Comparison of ENCODE assay signal across 11 cellular contexts in the genomic region with DNA sequence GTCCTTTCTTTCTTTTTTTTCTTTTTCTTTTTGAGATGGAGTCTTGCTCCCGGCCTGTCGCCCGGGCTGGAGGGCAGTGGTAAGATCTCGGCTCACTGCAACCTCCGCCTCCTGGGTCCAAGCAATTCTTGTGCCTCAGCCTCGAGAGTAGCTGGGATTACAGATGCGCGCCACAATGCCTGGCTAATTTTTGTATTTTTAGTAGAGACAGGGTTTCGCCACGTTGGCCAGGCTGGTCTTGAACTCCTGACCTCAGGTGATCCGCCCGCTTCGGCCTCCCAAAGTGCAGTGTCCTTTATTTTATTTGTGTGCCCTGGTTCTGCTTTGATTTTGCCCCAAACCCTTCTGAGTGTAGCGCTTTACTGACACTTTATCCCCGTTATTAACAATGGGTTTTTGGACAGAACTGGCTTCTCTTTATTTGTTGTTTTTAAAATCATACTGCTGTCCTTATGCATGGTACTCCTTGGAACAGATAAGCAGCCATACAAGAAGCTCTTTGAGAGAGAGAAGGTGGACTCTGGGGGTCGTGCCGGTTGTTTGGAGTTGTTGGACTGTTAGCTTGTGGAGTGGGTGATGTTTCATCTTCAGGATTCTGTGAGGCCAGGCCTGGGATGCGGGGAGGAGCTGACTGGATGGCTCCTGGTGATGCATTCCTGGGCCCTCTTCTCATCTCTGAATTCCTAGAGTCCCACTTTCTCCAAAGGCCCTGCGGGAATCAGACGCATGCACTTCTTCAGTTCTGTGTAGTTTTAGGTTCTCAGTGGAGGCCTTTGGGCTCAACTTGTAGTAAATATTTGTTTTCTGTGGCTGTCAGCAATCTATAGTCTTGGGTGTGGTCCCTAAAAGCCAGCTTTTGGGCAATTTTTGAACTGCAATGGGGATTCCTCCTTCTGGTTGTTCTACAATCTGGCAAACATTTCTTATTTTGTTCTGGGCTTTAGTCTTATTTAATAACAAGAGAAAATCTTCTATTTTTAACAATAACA. TPM values are rescaled to one million over a fixed set of nuclear protein-coding genes. Genes with fewer than 3 reads are reported as not detected.
DNase-seq lines count a peak whose midpoint lies in the region; ATAC-seq, FAIRE-seq and TF ChIP-seq lines count a peak whose summit lies in the region.
"Had no signal": no experiment of that assay in that cellular context is flagged by ENCODE, and none has a peak within 500 bp of the region (broad histone marks: within the 10 kb centered on the region; RNA-seq: fewer than 3 reads in every experiment).

No MANE protein-coding gene starts in this region.

- no peak for ATAC-seq in foreskin keratinocyte
- no peak for ATAC-seq in HG03460 (IDR thresholded peaks at IDR 0.05; ENCODE audit: unreplicated experiment)
- no peak for ATAC-seq in GM21367 (IDR thresholded peaks at IDR 0.05; ENCODE audit: unreplicated experiment)

- TF ChIP-seq CTCF in CD14-positive monocyte (IDR thresholded peaks at IDR 0.05) (no peak), foreskin keratinocyte (conservative IDR thresholded peaks at IDR 0.05) (no peak)

- peak; percentile 14; the same call in 1 of the 2 replicates for TF ChIP-seq POLR2A in GM12892 (IDR thresholded peaks at IDR 0.05; ENCODE audit: low read depth, low read length)

- peaks cover 52% of the 10 kb centered on the region for H3K4me1 Mint-ChIP-seq in CD14-positive monocyte

- peak overlapping the region; percentile 64 to 83 for H3K4me3 Mint-ChIP-seq in CD14-positive monocyte

- H3K27me3 Mint-ChIP-seq in CD14-positive monocyte (ENCODE audit: low read depth in 3 of 3), result peaks cover 2 to 9% (median 7%) of the 10 kb centered on the region in 3 donors

- peaks cover 0 to 3% of the 10 kb centered on the region in 2 donors for H3K36me3 Mint-ChIP-seq in CD14-positive monocyte

- H3K27me3 ChIP-seq in foreskin keratinocyte, result no peaks in the 10 kb centered on the region
- H3K27me3 ChIP-seq: dorsolateral prefrontal cortex, transverse colon had no signal

- no peaks in the 10 kb centered on the region for H3K4me1 ChIP-seq in foreskin keratinocyte

- H3K9me3 Mint-ChIP-seq in CD14-positive monocyte, result no peaks in the 10 kb centered on the region

- DNase-seq in CD14-positive monocyte (ENCODE audit: low spot score), result no peak
- DNase-seq in GM12892 (ENCODE audit: insufficient read length), result no peak
- DNase-seq in UCSD-AML1 (lab: John Stamatoyannopoulos, UW; ENCODE audit: unreplicated experiment), result peak; percentile 17
- DNase-seq in islet precursor cell, result peak; percentile 75
- no peak for DNase-seq in foreskin keratinocyte
- DNase-seq in NCI-H1436 (lab: John Stamatoyannopoulos, UW), result no peak
- DNase-seq: dorsolateral prefrontal cortex, SIG-M5, transverse colon had no signal

- FAIRE-seq in GM12892 (lab: Jason Lieb, UNC), result no peak

- intact Hi-C loops in CD14-positive monocyte (cut with micrococcal nuclease), result no loop called here

- no peak overlapping the region for H3K27ac ChIP-seq in foreskin keratinocyte

- peak overlapping the region in 6 of 7 donors; percentile 3 to 45 (median 26) for H3K27ac Mint-ChIP-seq in CD14-positive monocyte

RNA-seq across cellular contexts. Expression of a gene that starts 47.8 kb away (rescaled TPM):
- 1 to 10 TPM; 2.5 to 3.3 TPM for polyA plus RNA-seq in CD14-positive monocyte
- 184 TPM for polyA plus RNA-seq in GM12892 (2012; ENCODE audit: missing spikeins)
- total RNA-seq in foreskin keratinocyte, result 183 and 204 TPM in 2 replicates
- polyA plus RNA-seq in foreskin keratinocyte, result 225 and 280 TPM in 2 replicates

RNA-seq across cellular contexts. Expression of a gene that starts 50.6 kb away (rescaled TPM):
- polyA plus RNA-seq in CD14-positive monocyte, result 10 to 100 TPM; 38.4 to 61.6 TPM
- 53.8 TPM for polyA plus RNA-seq in GM12892 (2012; ENCODE audit: missing spikeins)
- 33.9 and 36.7 TPM in 2 replicates for total RNA-seq in foreskin keratinocyte
- polyA plus RNA-seq in foreskin keratinocyte, result 26.4 and 26.6 TPM in 2 replicates

Comparison
In these comparisons a context has a peak if more than half of its experiments do, and no peak if none do; other contexts are left out.
1. DNase-seq: peak in UCSD-AML1 (single experiment) and islet precursor cell (single experiment); none in CD14-positive monocyte (single experiment), GM12892 (single experiment), foreskin keratinocyte (0 of 2) and NCI-H1436 (single experiment).
2. RNA of a gene that starts 47.8 kb away (polyA plus RNA-seq): 225 to 280 TPM in foreskin keratinocyte; 2.5 to 3.3 TPM in CD14-positive monocyte; every median in the first group is over 10 times any median in the second.